8 cellular contexts compared by ENCODE assay signal in the genomic region with DNA sequence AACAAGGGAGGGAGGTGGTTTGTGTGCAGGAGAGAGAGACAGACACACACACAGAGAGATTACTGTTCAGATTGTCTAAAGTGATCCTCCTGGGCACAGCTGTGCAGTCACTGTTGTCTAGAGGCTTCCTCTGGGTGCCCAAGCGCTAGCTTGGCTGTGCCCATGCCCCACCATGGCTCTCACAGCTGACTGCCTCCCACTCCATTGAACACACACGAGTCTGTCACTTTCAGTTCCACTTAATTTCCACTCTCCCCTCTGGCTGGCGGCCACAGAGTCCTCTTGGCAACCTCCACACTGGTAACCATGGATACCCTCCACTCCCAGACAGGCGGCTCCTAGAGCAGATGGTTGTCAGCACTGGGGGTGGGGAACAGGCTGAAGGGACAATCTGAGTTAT. TPM values are rescaled to one million over a fixed set of nuclear protein-coding genes. Genes with fewer than 3 reads are reported as not detected.
A peak's percentile ranks its signal among the peaks of the same experiment; 100 is the strongest.
DNase-seq lines count a peak whose midpoint lies in the region; ATAC-seq, FAIRE-seq and TF ChIP-seq lines count a peak whose summit lies in the region.

No MANE protein-coding gene starts in this region.

- no peaks in the 10 kb centered on the region for H3K27me3 Mint-ChIP-seq in brain

- no peaks in the 10 kb centered on the region for H3K9me3 Mint-ChIP-seq in brain

- H3K4me3 ChIP-seq in kidney (ENCODE audit: low read length in 2 of 2), result peak overlapping the region in 1 of 2 donors; percentile 27

- H3K4me1 ChIP-seq in kidney (ENCODE audit: control insufficient read depth in 1 of 2, insufficient read depth in 1 of 2, low read depth in 1 of 2, low read length in 2 of 2), result peaks cover 0 to 3% of the 10 kb centered on the region in 2 donors

- no peak for TF ChIP-seq CTCF in brain (conservative IDR thresholded peaks at IDR 0.05)
- TF ChIP-seq CTCF in kidney (IDR thresholded peaks at IDR 0.05; ENCODE audit: borderline replicate concordance, extremely low read depth, insufficient read depth), result no peak

- H3K9me3 ChIP-seq in kidney (ENCODE audit: control insufficient read depth in 1 of 2, low read length in 2 of 2), result no peaks in the 10 kb centered on the region

- no peaks in the 10 kb centered on the region for H3K36me3 Mint-ChIP-seq in brain

- DNase-seq in GM03348 (ENCODE audit: low spot score), result peak; percentile 55
- peak; percentile 91 for DNase-seq in NCI-H2227 (lab: John Stamatoyannopoulos, UW; ENCODE audit: unreplicated experiment)
- DNase-seq in kidney, result peak; percentile 90
- peak; percentile 88 for DNase-seq in superior temporal gyrus (ENCODE audit: extremely low spot score)
- no peak for DNase-seq in mesenteric fat pad (ENCODE audit: low spot score)
- DNase-seq in NCI-H1048 (lab: John Stamatoyannopoulos, UW), result no peak

- H3K36me3 ChIP-seq in kidney (ENCODE audit: control insufficient read depth in 1 of 2, insufficient read depth in 2 of 2, low read length in 2 of 2), result no peaks in the 10 kb centered on the region

- peak overlapping the region; percentile 18 to 67 (median 56) for H3K4me3 Mint-ChIP-seq in brain

- intact Hi-C loops in kidney (cut with DNase I), result no loop called here

- no peak overlapping the region for H3K27ac ChIP-seq in kidney (ENCODE audit: low read depth in 2 of 2, low read length in 2 of 2)

- ATAC-seq in HG03135 (IDR thresholded peaks at IDR 0.05; ENCODE audit: unreplicated experiment), result no peak

- no peak overlapping the region for H3K9ac ChIP-seq in kidney (ENCODE audit: low read length in 2 of 2)

- peaks cover 91% of the 10 kb centered on the region for H3K4me1 Mint-ChIP-seq in brain

- FAIRE-seq in kidney (lab: Jason Lieb, UNC), result no peak

- H3K27ac Mint-ChIP-seq in brain, result peak overlapping the region; percentile 74 to 95 (median 84)

RNA-seq across cellular contexts. Expression of gene MAP6, which starts 29.1 kb away (rescaled TPM):
- 171 TPM for polyA plus RNA-seq in brain (ENCODE audit: insufficient read depth, low read depth, low replicate concordance)
- total RNA-seq in kidney, result 7.7 TPM
- 21.3 TPM for polyA plus RNA-seq in kidney (ENCODE audit: insufficient read depth, low read depth, low replicate concordance)
- total RNA-seq in mesenteric fat pad, result 4.8 TPM

Comparison
In these comparisons a context has a peak if more than half of its experiments do, and no peak if none do; other contexts are left out.
1. DNase-seq: peak in GM03348 (single experiment), NCI-H2227 (single experiment), kidney (single experiment) and superior temporal gyrus (single experiment); none in mesenteric fat pad (single experiment) and NCI-H1048 (single experiment).